Comparison of ENCODE assay signal across 30 cellular contexts in the genomic region with DNA sequence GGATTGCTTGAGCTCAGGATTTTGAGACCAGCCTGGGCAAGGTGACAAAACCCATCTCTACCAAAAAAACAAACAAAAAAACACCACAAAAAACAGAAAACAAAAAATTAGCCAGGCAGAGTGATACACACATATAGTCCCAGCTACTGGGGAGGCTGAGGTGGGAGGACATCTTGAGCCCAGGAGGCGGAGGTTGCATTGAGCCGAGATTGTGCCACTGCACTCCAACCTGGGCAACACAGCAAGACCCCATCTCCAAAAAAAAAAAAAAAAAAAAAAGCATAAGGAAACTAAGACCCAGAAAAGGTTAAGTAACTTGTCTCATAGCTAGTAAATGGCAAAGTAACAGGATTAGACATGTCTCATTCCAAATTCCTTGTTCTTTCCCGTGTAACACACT.
"Had no signal": no experiment of that assay in that cellular context is flagged by ENCODE, and none has a peak within 500 bp of the region (broad histone marks: within the 10 kb centered on the region; RNA-seq: fewer than 3 reads in every experiment).

No MANE protein-coding gene starts in this region.

- H3K27ac Mint-ChIP-seq: endodermal cell, mesothelial cell of epicardium had no signal

- H3K36me3 ChIP-seq: colonic mucosa, gastrocnemius medialis, heart right ventricle, lower lobe of right lung had no signal

- H3K36me3 Mint-ChIP-seq: naive B cell had no signal

- H3K4me1 Mint-ChIP-seq: endodermal cell had no signal

- ATAC-seq: effector memory CD8-positive, alpha-beta T cell; esophagus mucosa; gastrocnemius medialis; heart right ventricle; left colon; left lobe of liver; left ventricle myocardium superior; lower lobe of right lung; mucosa of descending colon; naive thymus-derived CD8-positive, alpha-beta T cell had no signal

- H3K4me1 ChIP-seq: colonic mucosa, esophagus squamous epithelium, gastrocnemius medialis had no signal

- DNase-seq: colonic mucosa; cortex of kidney; effector CD8-positive, alpha-beta T cell; effector memory CD8-positive, alpha-beta T cell; endodermal cell; erythroblast; esophagus squamous epithelium; foreskin fibroblast; foreskin melanocyte; gastrocnemius medialis; glutamatergic neuron; head of caudate nucleus; heart right ventricle; hippocampal formation; islet precursor cell; kidney; kidney glomerular epithelial cell; left colon; left ventricle myocardium superior; lower lobe of right lung; mesenchymal stem cell; mucosa of descending colon; naive B cell; naive thymus-derived CD8-positive, alpha-beta T cell had no signal

- H3K27me3 Mint-ChIP-seq: dendritic cell treated with granulocyte-macrophage colony-stimulating factor and Interleukin-4, amounts not matched to agents 40 ng/mL and 50 ng/mL, for 4 days; effector memory CD8-positive, alpha-beta T cell; naive B cell; naive thymus-derived CD8-positive, alpha-beta T cell had no signal

- H3K9me3 Mint-ChIP-seq: dendritic cell treated with granulocyte-macrophage colony-stimulating factor and Interleukin-4, amounts not matched to agents 40 ng/mL and 50 ng/mL, for 4 days; effector memory CD8-positive, alpha-beta T cell; endodermal cell; mesothelial cell of epicardium; naive B cell; naive thymus-derived CD8-positive, alpha-beta T cell had no signal

- FAIRE-seq: endometrium, kidney had no signal

- H3K4me3 Mint-ChIP-seq: dendritic cell treated with granulocyte-macrophage colony-stimulating factor and Interleukin-4, amounts not matched to agents 40 ng/mL and 50 ng/mL, for 4 days; effector memory CD8-positive, alpha-beta T cell; endodermal cell; mesothelial cell of epicardium; naive B cell; naive thymus-derived CD8-positive, alpha-beta T cell had no signal

- H3K27ac ChIP-seq: colonic mucosa, epithelial cell of prostate, esophagus squamous epithelium, gastrocnemius medialis, heart right ventricle, lower lobe of right lung had no signal

- H3K9me3 ChIP-seq: colonic mucosa, esophagus squamous epithelium, gastrocnemius medialis, heart right ventricle, lower lobe of right lung, mucosa of descending colon had no signal

- H3K27me3 ChIP-seq: colonic mucosa, esophagus squamous epithelium, gastrocnemius medialis, heart right ventricle had no signal

- H3K4me3 ChIP-seq: colonic mucosa, esophagus squamous epithelium, gastrocnemius medialis, heart right ventricle, lower lobe of right lung, mucosa of descending colon had no signal
